Comparison of ENCODE assay signal across 1 cellular context in the genomic region with DNA sequence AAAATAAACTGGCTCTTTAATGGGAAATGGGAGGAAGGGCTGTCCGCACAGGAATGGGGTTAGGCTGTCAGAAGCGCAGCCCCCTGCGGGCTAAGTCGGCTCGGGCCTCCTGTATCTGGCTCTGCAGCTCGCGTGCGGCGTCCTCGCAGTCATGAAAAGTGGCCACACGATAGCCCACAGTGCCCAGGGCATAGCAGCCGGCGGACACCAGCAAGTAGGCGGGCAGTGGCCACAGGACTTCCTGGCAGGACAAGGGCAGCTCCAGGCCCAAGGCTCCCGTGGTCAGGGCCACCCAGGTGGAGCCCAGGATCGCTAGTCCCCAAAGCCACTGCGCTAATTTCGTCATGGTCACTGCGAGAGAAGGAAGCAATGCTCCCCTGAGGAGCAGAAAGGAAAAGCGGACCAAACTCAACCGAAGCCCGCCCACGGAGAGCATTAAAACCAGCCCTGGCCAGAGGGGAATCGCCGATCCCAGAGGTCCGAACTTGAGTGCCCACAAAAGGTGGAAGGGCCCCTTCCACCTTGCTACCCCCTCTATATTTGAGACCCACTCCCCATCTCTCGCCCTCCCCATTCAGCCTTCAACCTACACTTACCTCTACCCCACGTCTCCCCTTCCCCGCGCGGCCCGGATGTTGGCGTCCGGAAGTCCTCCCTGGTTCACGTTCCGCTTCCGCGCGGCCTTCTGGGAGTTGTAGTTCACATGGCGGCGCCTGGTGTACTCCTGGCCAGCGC.
TF ChIP-seq lines count a peak whose summit lies in the region.

A gene with protein sequence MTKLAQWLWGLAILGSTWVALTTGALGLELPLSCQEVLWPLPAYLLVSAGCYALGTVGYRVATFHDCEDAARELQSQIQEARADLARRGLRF (minus strand): TSS at position 637 of the 735 bp plus-strand sequence. CDS start 291 bp downstream, at position 346.

TF ChIP-seq in HepG2, 621 proteins besides CTCF, POLR2A, EP300 and RAD21 (continued from another document and continues in another):
- TF ChIP-seq ZNF569 (CRISPR knock-in tag; IDR thresholded peaks at IDR 0.05; ENCODE audit: borderline replicate concordance) (no peak), PHF5A (CRISPR knock-in tag; IDR thresholded peaks at IDR 0.05; ENCODE audit: low read depth, unreplicated experiment) (peak; percentile 35), ATF1 (CRISPR knock-in tag; IDR thresholded peaks at IDR 0.05) (peak; percentile 62; the same call in 1 of the 2 replicates), KLF12 (CRISPR knock-in tag; IDR thresholded peaks at IDR 0.05; ENCODE audit: borderline replicate concordance) (peak; percentile 71; the same call in 1 of the 2 replicates), SUZ12 (IDR thresholded peaks at IDR 0.05; ENCODE audit: low read depth, low read length) (peak; percentile 80), RAD51 (IDR thresholded peaks at IDR 0.05; ENCODE audit: borderline replicate concordance) (no peak), CREM (IDR thresholded peaks at IDR 0.05) (peak; percentile 87), CREM (CRISPR knock-in tag; IDR thresholded peaks at IDR 0.05) (no peak), ZNF496 (CRISPR knock-in tag; IDR thresholded peaks at IDR 0.05; ENCODE audit: insufficient replicate concordance) (no peak), MIXL1 (CRISPR knock-in tag; IDR thresholded peaks at IDR 0.05) (peak; percentile 25; the same call in 1 of the 2 replicates), MED1 (CRISPR knock-in tag; IDR thresholded peaks at IDR 0.05) (peak; percentile 66), MED13 (CRISPR knock-in tag; IDR thresholded peaks at IDR 0.05) (no peak), ZNF138 (CRISPR knock-in tag; IDR thresholded peaks at IDR 0.05; ENCODE audit: low read depth) (peak; percentile 82; the same call in 1 of the 2 replicates), ATF7-NPFF (CRISPR knock-in tag; IDR thresholded peaks at IDR 0.05; ENCODE audit: low read depth) (no peak), NAIF1 (CRISPR knock-in tag; IDR thresholded peaks at IDR 0.05; ENCODE audit: borderline replicate concordance) (no peak), IRF1 (CRISPR knock-in tag; IDR thresholded peaks at IDR 0.05; ENCODE audit: low read depth) (no peak), ZNF430 (CRISPR knock-in tag; IDR thresholded peaks at IDR 0.05) (peak; percentile 81), ELF1 (CRISPR knock-in tag; IDR thresholded peaks at IDR 0.05) (peak; percentile 92), ZNF143 (CRISPR knock-in tag; IDR thresholded peaks at IDR 0.05) (peak; percentile 98), RXRB (CRISPR knock-in tag; IDR thresholded peaks at IDR 0.05; ENCODE audit: borderline replicate concordance) (0 out of 2 replicates have a peak, but pooled peaks have one; percentile 23), STAG1 (CRISPR knock-in tag; IDR thresholded peaks at IDR 0.05) (no peak), TCF12 (IDR thresholded peaks at IDR 0.05) (no peak), TCF12 (CRISPR knock-in tag; IDR thresholded peaks at IDR 0.05) (no peak), KLF6 (CRISPR knock-in tag; IDR thresholded peaks at IDR 0.05) (0 out of 2 replicates have a peak, but pooled peaks have one; percentile 32), NPAS2 (CRISPR knock-in tag; IDR thresholded peaks at IDR 0.05; ENCODE audit: borderline replicate concordance) (no peak), ZNF781 (CRISPR knock-in tag; IDR thresholded peaks at IDR 0.05; ENCODE audit: borderline replicate concordance, not compliant biosample characterization) (peak; percentile 69), ZNF670 (CRISPR knock-in tag; IDR thresholded peaks at IDR 0.05; ENCODE audit: borderline replicate concordance) (no peak), E2F2 (CRISPR knock-in tag; IDR thresholded peaks at IDR 0.05; ENCODE audit: borderline replicate concordance) (no peak), JUND (CRISPR knock-in tag; IDR thresholded peaks at IDR 0.05) (no peak), HDAC2 (CRISPR knock-in tag; IDR thresholded peaks at IDR 0.05) (peak; percentile 73), FOXP1 (IDR thresholded peaks at IDR 0.05) (no peak), FOXP1 (CRISPR knock-in tag; IDR thresholded peaks at IDR 0.05) (0 out of 2 replicates have a peak, but pooled peaks have one; percentile 7), SAP130 (CRISPR knock-in tag; IDR thresholded peaks at IDR 0.05; ENCODE audit: low read depth) (peak; percentile 75), ZNF335 (CRISPR knock-in tag; IDR thresholded peaks at IDR 0.05) (no peak), SRSF4 (IDR thresholded peaks at IDR 0.05; ENCODE audit: low read depth, low read length, poor library complexity, severe bottlenecking) (no peak), ZSCAN12 (CRISPR knock-in tag; IDR thresholded peaks at IDR 0.05) (no peak), RFXAP (CRISPR knock-in tag; IDR thresholded peaks at IDR 0.05; ENCODE audit: borderline replicate concordance) (no peak), ZNF263 (CRISPR knock-in tag; IDR thresholded peaks at IDR 0.05) (peak; percentile 95), HOMEZ (CRISPR knock-in tag; IDR thresholded peaks at IDR 0.05; ENCODE audit: low read depth) (no peak), CSRNP1 (CRISPR knock-in tag; IDR thresholded peaks at IDR 0.05) (no peak), CHD4 (IDR thresholded peaks at IDR 0.05; ENCODE audit: borderline replicate concordance, low read length) (no peak), ZNF768 (CRISPR knock-in tag; IDR thresholded peaks at IDR 0.05) (no peak), PCBP2 (optimal IDR thresholded peaks at IDR 0.05; ENCODE audit: low read depth, low read length, poor library complexity, severe bottlenecking) (peak; percentile 62), U2AF1 (optimal IDR thresholded peaks at IDR 0.05; ENCODE audit: low read depth, low read length) (peak; percentile 44), AGO1 (IDR thresholded peaks at IDR 0.05; ENCODE audit: low read depth, low read length, poor library complexity, severe bottlenecking) (peak; percentile 69), REL (CRISPR knock-in tag; conservative IDR thresholded peaks at IDR 0.05) (no peak), HOXA3 (CRISPR knock-in tag; IDR thresholded peaks at IDR 0.05) (peak; percentile 80; the same call in 1 of the 2 replicates), ZNF879 (CRISPR knock-in tag; IDR thresholded peaks at IDR 0.05) (0 out of 2 replicates have a peak, but pooled peaks have one; percentile 73), KLF13 (CRISPR knock-in tag; IDR thresholded peaks at IDR 0.05) (no peak), KLF15 (CRISPR knock-in tag; IDR thresholded peaks at IDR 0.05; ENCODE audit: borderline replicate concordance) (0 out of 2 replicates have a peak, but pooled peaks have one; percentile 24), NR3C1 (CRISPR knock-in tag; IDR thresholded peaks at IDR 0.05) (no peak), ZNF292 (CRISPR knock-in tag; IDR thresholded peaks at IDR 0.05; ENCODE audit: borderline replicate concordance, low read depth) (peak; percentile 32; the same call in 1 of the 2 replicates), NONO (IDR thresholded peaks at IDR 0.05) (no peak), NONO (CRISPR knock-in tag; conservative IDR thresholded peaks at IDR 0.05) (peak; percentile 84), SSRP1 (CRISPR knock-in tag; IDR thresholded peaks at IDR 0.05) (no peak), ZNF224 (CRISPR knock-in tag; IDR thresholded peaks at IDR 0.05) (0 out of 2 replicates have a peak, but pooled peaks have one; percentile 31), AGO2 (optimal IDR thresholded peaks at IDR 0.05; ENCODE audit: low read depth, low read length) (peak; percentile 83), RFX3 (CRISPR knock-in tag; IDR thresholded peaks at IDR 0.05) (no peak), FOSL1 (CRISPR knock-in tag; IDR thresholded peaks at IDR 0.05; ENCODE audit: borderline replicate concordance) (no peak), KLF16 (CRISPR knock-in tag; IDR thresholded peaks at IDR 0.05) (peak in 1 of 2 experiments; percentile 53; a peak in 2 of 4 replicates), ZNF501 (CRISPR knock-in tag; IDR thresholded peaks at IDR 0.05) (peak; percentile 58), ZNF546 (CRISPR knock-in tag; conservative IDR thresholded peaks at IDR 0.05) (no peak)
- TF ChIP-seq, protein P1, sequence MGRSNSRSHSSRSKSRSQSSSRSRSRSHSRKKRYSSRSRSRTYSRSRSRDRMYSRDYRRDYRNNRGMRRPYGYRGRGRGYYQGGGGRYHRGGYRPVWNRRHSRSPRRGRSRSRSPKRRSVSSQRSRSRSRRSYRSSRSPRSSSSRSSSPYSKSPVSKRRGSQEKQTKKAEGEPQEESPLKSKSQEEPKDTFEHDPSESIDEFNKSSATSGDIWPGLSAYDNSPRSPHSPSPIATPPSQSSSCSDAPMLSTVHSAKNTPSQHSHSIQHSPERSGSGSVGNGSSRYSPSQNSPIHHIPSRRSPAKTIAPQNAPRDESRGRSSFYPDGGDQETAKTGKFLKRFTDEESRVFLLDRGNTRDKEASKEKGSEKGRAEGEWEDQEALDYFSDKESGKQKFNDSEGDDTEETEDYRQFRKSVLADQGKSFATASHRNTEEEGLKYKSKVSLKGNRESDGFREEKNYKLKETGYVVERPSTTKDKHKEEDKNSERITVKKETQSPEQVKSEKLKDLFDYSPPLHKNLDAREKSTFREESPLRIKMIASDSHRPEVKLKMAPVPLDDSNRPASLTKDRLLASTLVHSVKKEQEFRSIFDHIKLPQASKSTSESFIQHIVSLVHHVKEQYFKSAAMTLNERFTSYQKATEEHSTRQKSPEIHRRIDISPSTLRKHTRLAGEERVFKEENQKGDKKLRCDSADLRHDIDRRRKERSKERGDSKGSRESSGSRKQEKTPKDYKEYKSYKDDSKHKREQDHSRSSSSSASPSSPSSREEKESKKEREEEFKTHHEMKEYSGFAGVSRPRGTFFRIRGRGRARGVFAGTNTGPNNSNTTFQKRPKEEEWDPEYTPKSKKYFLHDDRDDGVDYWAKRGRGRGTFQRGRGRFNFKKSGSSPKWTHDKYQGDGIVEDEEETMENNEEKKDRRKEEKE (IDR thresholded peaks at IDR 0.05) = no peak
- TF ChIP-seq, protein P2, sequence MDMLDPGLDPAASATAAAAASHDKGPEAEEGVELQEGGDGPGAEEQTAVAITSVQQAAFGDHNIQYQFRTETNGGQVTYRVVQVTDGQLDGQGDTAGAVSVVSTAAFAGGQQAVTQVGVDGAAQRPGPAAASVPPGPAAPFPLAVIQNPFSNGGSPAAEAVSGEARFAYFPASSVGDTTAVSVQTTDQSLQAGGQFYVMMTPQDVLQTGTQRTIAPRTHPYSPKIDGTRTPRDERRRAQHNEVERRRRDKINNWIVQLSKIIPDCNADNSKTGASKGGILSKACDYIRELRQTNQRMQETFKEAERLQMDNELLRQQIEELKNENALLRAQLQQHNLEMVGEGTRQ (IDR thresholded peaks at IDR 0.05; ENCODE audit: low read depth, low read length) = no peak
- TF ChIP-seq, protein P2 (CRISPR knock-in tag; IDR thresholded peaks at IDR 0.05; ENCODE audit: borderline replicate concordance) = 0 out of 2 replicates have a peak, but pooled peaks have one; percentile 14
- TF ChIP-seq, protein P3, sequence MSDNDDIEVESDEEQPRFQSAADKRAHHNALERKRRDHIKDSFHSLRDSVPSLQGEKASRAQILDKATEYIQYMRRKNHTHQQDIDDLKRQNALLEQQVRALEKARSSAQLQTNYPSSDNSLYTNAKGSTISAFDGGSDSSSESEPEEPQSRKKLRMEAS (IDR thresholded peaks at IDR 0.05) = peak; percentile 36
- TF ChIP-seq, protein P4, sequence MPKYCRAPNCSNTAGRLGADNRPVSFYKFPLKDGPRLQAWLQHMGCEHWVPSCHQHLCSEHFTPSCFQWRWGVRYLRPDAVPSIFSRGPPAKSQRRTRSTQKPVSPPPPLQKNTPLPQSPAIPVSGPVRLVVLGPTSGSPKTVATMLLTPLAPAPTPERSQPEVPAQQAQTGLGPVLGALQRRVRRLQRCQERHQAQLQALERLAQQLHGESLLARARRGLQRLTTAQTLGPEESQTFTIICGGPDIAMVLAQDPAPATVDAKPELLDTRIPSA (CRISPR knock-in tag; IDR thresholded peaks at IDR 0.05; ENCODE audit: borderline replicate concordance) = no peak
